In the genomic region with DNA sequence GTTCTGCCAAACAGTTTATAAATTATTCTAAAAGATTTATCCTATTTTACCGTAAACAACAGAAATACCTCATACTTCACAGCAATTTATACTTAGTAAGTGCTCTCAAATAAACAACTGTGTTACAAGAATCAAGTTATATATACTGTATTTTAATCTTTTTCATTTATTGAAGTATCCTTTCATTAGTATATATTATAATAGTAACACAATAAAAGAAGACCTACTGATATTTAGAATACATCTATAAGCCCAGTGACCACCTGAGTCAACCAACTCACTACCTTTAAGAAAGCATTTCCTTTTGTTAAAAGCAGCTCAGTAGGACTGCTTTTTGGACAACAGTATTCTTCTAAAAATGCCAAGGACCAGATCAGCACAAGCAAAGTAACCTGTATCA, we compare ENCODE assay signal across 9 cellular contexts.
"Had no signal": no experiment of that assay in that cellular context is flagged by ENCODE, and none has a peak within 500 bp of the region (broad histone marks: within the 10 kb centered on the region; RNA-seq: fewer than 3 reads in every experiment).

No MANE protein-coding gene starts in this region.

- H3K4me1 ChIP-seq: HAP-1 had no signal

- H3K27ac ChIP-seq: GM23248, HL-60 had no signal

- H3K27ac Mint-ChIP-seq: IgD-negative memory B cell had no signal

- H3K9me3 Mint-ChIP-seq: IgD-negative memory B cell had no signal

- H3K27me3 Mint-ChIP-seq: IgD-negative memory B cell had no signal

- DNase-seq: GM23248, GOT3, H7, KBM-7 had no signal

- H3K9me3 ChIP-seq: HAP-1 had no signal

- H3K4me3 ChIP-seq: GM23248, HAP-1 had no signal

- ATAC-seq: HCT116, HepG2 had no signal

- H2AFZ ChIP-seq: GM23248 had no signal

- H3K9ac ChIP-seq: GM23248 had no signal

- H3K4me3 Mint-ChIP-seq: IgD-negative memory B cell had no signal
